In the genomic region with DNA sequence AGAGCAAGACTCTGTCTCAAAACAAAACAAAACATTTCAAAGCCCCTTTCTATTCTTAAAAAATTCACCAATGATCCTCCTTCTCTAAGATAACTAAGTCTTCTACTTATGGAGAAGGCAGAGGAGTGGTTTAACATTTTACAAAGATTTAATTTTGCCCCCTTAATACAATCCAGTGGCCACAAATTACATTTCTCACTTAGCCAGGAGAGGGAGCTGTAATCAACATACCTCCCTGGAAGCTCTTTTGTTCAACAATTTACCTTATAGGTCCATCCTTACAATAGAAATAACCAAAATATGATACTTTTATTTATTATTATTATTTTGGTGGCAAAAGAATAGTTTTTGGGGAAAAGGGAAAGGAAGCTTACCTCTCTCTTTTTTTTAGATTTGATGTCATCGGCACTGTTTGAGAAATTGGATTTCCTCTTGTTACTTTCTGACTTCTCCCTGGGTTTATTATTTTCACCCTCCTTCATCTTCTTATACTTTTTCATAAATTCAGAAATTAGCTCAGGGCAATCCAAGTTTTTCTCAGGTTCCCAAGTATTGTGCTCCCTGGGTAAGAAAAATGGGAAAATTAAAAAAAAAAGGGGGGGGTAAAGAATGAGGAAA, we compare ENCODE assay signal across 2 cellular contexts.
TF ChIP-seq lines count a peak whose summit lies in the region.

No MANE protein-coding gene starts in this region.

TF ChIP-seq in HEK293T, 16 proteins besides CTCF, POLR2A, EP300 and RAD21 (continued from another document):
- TF ChIP-seq, protein P1, sequence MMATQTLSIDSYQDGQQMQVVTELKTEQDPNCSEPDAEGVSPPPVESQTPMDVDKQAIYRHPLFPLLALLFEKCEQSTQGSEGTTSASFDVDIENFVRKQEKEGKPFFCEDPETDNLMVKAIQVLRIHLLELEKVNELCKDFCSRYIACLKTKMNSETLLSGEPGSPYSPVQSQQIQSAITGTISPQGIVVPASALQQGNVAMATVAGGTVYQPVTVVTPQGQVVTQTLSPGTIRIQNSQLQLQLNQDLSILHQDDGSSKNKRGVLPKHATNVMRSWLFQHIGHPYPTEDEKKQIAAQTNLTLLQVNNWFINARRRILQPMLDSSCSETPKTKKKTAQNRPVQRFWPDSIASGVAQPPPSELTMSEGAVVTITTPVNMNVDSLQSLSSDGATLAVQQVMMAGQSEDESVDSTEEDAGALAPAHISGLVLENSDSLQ (IDR thresholded peaks at IDR 0.05): no peak
- TF ChIP-seq HDGF (IDR thresholded peaks at IDR 0.05; ENCODE audit: borderline replicate concordance) (no peak), CTBP1 (IDR thresholded peaks at IDR 0.05; ENCODE audit: borderline replicate concordance) (no peak), ARNT (IDR thresholded peaks at IDR 0.05) (no peak), LEF1 (IDR thresholded peaks at IDR 0.05; ENCODE audit: borderline replicate concordance) (no peak), BHLHE40 (IDR thresholded peaks at IDR 0.05; ENCODE audit: borderline replicate concordance) (no peak), FOXA1 (IDR thresholded peaks at IDR 0.05) (no peak), ZNF384 (IDR thresholded peaks at IDR 0.05) (no peak), TARDBP (IDR thresholded peaks at IDR 0.05) (no peak), SP1 (IDR thresholded peaks at IDR 0.05) (no peak), NFRKB (IDR thresholded peaks at IDR 0.05) (no peak)
TF ChIP-seq in HEK293T: peak in this region for 0.

TF ChIP-seq in endothelial cell of umbilical vein, 7 proteins besides CTCF, POLR2A, EP300 and RAD21 (continued from another document):
- no peak for TF ChIP-seq GATA2 (IDR thresholded peaks at IDR 0.05; ENCODE audit: insufficient read depth, insufficient read length, low read depth, low read length)
- no peak for TF ChIP-seq EZH2 (IDR thresholded peaks at IDR 0.05; ENCODE audit: borderline replicate concordance, low read depth, low read length, severe bottlenecking)
